Comparison of ENCODE assay signal across 8 cellular contexts in genomic region chrX:154490414-154491083, GRCh38. TPM values are rescaled to one million over a fixed set of nuclear protein-coding genes. Genes with fewer than 3 reads are reported as not detected.
DNase-seq lines count a peak whose midpoint lies in the region; ATAC-seq and TF ChIP-seq lines count a peak whose summit lies in the region.

Gene SLC10A3 (minus strand): TSS chrX:154490629. CDS start chrX:154488940, 1,689 bp downstream.

- peak within 1 kb of the TSS; percentile 62 for H3K4me3 ChIP-seq in CD4-positive, CD25-positive, alpha-beta regulatory T cell (ENCODE audit: low read depth, low read length)
- H3K4me3 ChIP-seq in left lung: peak within 1 kb of the TSS; percentile 40 to 54

- no peaks in the 10 kb centered on the region for H3K36me3 Mint-ChIP-seq in CD4-positive, CD25-positive, alpha-beta regulatory T cell

- H3K27me3 ChIP-seq in CD4-positive, CD25-positive, alpha-beta regulatory T cell (ENCODE audit: control insufficient read depth, insufficient read depth, low read length): no peaks in the 10 kb centered on the region
- H3K27me3 ChIP-seq in left lung: no peaks in the 10 kb centered on the region

- TF ChIP-seq CTCF in left lung (IDR thresholded peaks at IDR 0.05): no peak

- intact Hi-C loops in left lung (cut with DNase I): no loop called here

- peak within 1 kb of the TSS; percentile 89 to 96 (median 92) for H3K4me3 Mint-ChIP-seq in CD4-positive, CD25-positive, alpha-beta regulatory T cell

- no peaks in the 10 kb centered on the region for H3K27me3 Mint-ChIP-seq in CD4-positive, CD25-positive, alpha-beta regulatory T cell

- H3K27ac Mint-ChIP-seq in CD4-positive, CD25-positive, alpha-beta regulatory T cell: peak within 1 kb of the TSS; percentile 92 to 97 (median 94)

- peaks cover 0 to 37% (median 9%) of the 10 kb centered on the region in 4 donors for H3K4me1 Mint-ChIP-seq in CD4-positive, CD25-positive, alpha-beta regulatory T cell

- peak; percentile 79 to 85 for ATAC-seq in CD4-positive, CD25-positive, alpha-beta regulatory T cell (ENCODE audit: low read depth in 2 of 2)
- peak; percentile 77 for ATAC-seq in GM19452 (IDR thresholded peaks at IDR 0.05; ENCODE audit: unreplicated experiment)
- ATAC-seq in HG03575 (IDR thresholded peaks at IDR 0.05; ENCODE audit: extremely low read depth, insufficient number of reproducible peaks, low FRiP score, unreplicated experiment): peak; percentile 33
- peak; percentile 87 for ATAC-seq in left lung

- H3K9me3 ChIP-seq in CD4-positive, CD25-positive, alpha-beta regulatory T cell (ENCODE audit: control insufficient read depth in 2 of 2, low read length in 2 of 2): no peaks in the 10 kb centered on the region
- H3K9me3 ChIP-seq in left lung: no peaks in the 10 kb centered on the region

- H3K9me3 Mint-ChIP-seq in CD4-positive, CD25-positive, alpha-beta regulatory T cell: no peaks in the 10 kb centered on the region

- no peaks in the 10 kb centered on the region for H3K36me3 ChIP-seq in CD4-positive, CD25-positive, alpha-beta regulatory T cell (ENCODE audit: control insufficient read depth, insufficient read depth, low read length)
- H3K36me3 ChIP-seq in left lung: peaks cover 0 to 9% of the 10 kb centered on the region in 2 donors

- H3K27ac ChIP-seq in CD4-positive, CD25-positive, alpha-beta regulatory T cell (ENCODE audit: insufficient read depth, low read length, poor library complexity, severe bottlenecking): peak within 1 kb of the TSS; percentile 84
- H3K27ac ChIP-seq in left lung: peak within 1 kb of the TSS; percentile 89 to 96

- H3K4me1 ChIP-seq in CD4-positive, CD25-positive, alpha-beta regulatory T cell (ENCODE audit: control insufficient read depth, insufficient read depth, low read length, poor library complexity, severe bottlenecking): peaks cover 25% of the 10 kb centered on the region
- peaks cover under 1 to 30% of the 10 kb centered on the region in 2 donors for H3K4me1 ChIP-seq in left lung

- DNase-seq in CD4-positive, CD25-positive, alpha-beta regulatory T cell: peak; percentile 84 to 94 (median 88)
- DNase-seq in NCI-H82 (lab: John Stamatoyannopoulos, UW) (peak; percentile 96), dermis blood vessel endothelial cell (peak; percentile 95), left lung (peak; percentile 94 to 97)
- peak; percentile 85 to 89 for DNase-seq in activated CD4-positive, alpha-beta T cell treated with anti-CD3 and anti-CD28 coated beads, Interleukin-2, amount 50 U/mL, for 48 hours
- DNase-seq in stimulated activated CD4-positive, alpha-beta T cell treated with anti-CD3 and anti-CD28 coated beads, Interleukin-2, amount 100 ng/mL, for 4 hours (ENCODE audit: low read depth): peak; percentile 80

RNA-seq across cellular contexts. Expression of gene SLC10A3, which starts in this region (rescaled TPM):
- 18.4 TPM for total RNA-seq in CD4-positive, CD25-positive, alpha-beta regulatory T cell
- 10 to 100 TPM; 32.8 to 40.2 (median 36.7) TPM for polyA plus RNA-seq in CD4-positive, CD25-positive, alpha-beta regulatory T cell
- 22.1 and 39.9 TPM in 2 replicates for total RNA-seq in dermis blood vessel endothelial cell
- 10 to 100 TPM; 25.1 to 26.8 TPM for total RNA-seq in left lung

Comparison
In these comparisons a context has a peak if more than half of its experiments do, and no peak if none do; other contexts are left out.
1. Peak in every context shown above with its lines: DNase-seq, ATAC-seq, H3K4me3 ChIP-seq and H3K27ac ChIP-seq.
2. ATAC-seq: peak in every context shown above with its lines; median percentile 87 in left lung; 82 in CD4-positive, CD25-positive, alpha-beta regulatory T cell; 77 in GM19452; 33 in HG03575.